9 cellular contexts compared by ENCODE assay signal in the genomic region with DNA sequence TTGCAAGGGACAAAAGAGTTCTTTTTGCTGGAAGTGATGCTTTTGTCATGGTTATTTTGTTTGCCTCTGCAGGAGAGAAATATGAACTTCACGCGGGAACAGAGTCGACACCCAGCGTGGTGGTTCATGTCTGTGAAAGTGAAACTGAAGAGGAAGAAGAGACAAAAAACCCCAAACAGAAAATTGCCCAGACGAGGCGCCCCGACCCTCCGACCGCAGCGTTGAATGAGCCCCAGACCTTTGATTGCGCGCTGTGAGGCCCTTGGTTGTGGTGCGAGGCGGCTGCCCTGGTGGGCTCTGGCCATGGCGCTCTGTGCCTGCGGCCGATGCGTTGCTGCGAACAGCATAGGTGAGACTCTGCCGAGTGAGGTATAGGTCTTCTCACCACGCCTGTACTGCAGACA. TPM values are rescaled to one million over a fixed set of nuclear protein-coding genes. Genes with fewer than 3 reads are reported as not detected.
DNase-seq lines count a peak whose midpoint lies in the region; ATAC-seq and TF ChIP-seq lines count a peak whose summit lies in the region.
"Had no signal": no experiment of that assay in that cellular context is flagged by ENCODE, and none has a peak within 500 bp of the region (broad histone marks: within the 10 kb centered on the region; RNA-seq: fewer than 3 reads in every experiment).

No MANE protein-coding gene starts in this region.

- peaks cover 39% of the 10 kb centered on the region for H3K4me1 ChIP-seq in KMS-11 (ENCODE audit: low read depth, poor library complexity, severe bottlenecking)
- peaks cover 0 to 14% (median 2%) of the 10 kb centered on the region in 4 donors for H3K4me1 ChIP-seq in right lobe of liver
- H3K4me1 ChIP-seq in suprapubic skin, result no peaks in the 10 kb centered on the region

- no peak for TF ChIP-seq POLR2A in right lobe of liver (IDR thresholded peaks at IDR 0.05)
- TF ChIP-seq POLR2A in suprapubic skin (IDR thresholded peaks at IDR 0.05), result no peak

- 55% methylated on average over 12 of the region's 21 CpGs for WGBS in right lobe of liver (ENCODE audit: insufficient coverage, low coverage, low lambda C conversion rate, missing lambda C conversion rate)
- 76% methylated on average over 21 of the region's 21 CpGs for WGBS in suprapubic skin

- H3K9me3 ChIP-seq in right lobe of liver (no peaks in the 10 kb centered on the region), suprapubic skin (no peaks in the 10 kb centered on the region)

- no peaks in the 10 kb centered on the region for H3K36me3 ChIP-seq in KMS-11 (ENCODE audit: insufficient read depth)
- no peaks in the 10 kb centered on the region for H3K36me3 ChIP-seq in right lobe of liver
- H3K36me3 ChIP-seq in suprapubic skin, result peaks cover 47% of the 10 kb centered on the region

- DNase-seq in activated CD8-positive, alpha-beta memory T cell treated with anti-CD3 and anti-CD28 coated beads for 24 hours, result peak; percentile 89
- DNase-seq in right lobe of liver (peak in 1 of 3 donors; percentile 29), suprapubic skin (ENCODE audit: low spot score in 2 of 2) (no peak), GF-D8 (lab: John Stamatoyannopoulos, UW) (no peak), DMS53 (lab: John Stamatoyannopoulos, UW) (no peak)

- H3K79me2 ChIP-seq in KMS-11 (ENCODE audit: insufficient read depth, low read depth), result no peaks in the 10 kb centered on the region

- H4K20me1 ChIP-seq in KMS-11 (ENCODE audit: insufficient read depth), result no peaks in the 10 kb centered on the region

- H3K4me3 ChIP-seq in KMS-11 (IDR thresholded peaks at IDR 0.05; ENCODE audit: insufficient read depth, low read depth, low read length) (peak overlapping the region; percentile 68), right lobe of liver (peak overlapping the region in 2 of 3 donors; percentile 24 to 26), suprapubic skin (peak overlapping the region; percentile 2)

- H3K9ac ChIP-seq in KMS-11, result peak overlapping the region; percentile 73

- no peak for TF ChIP-seq CTCF in KMS-11 (conservative IDR thresholded peaks at IDR 0.05; ENCODE audit: low read depth, low read length)
- TF ChIP-seq CTCF in right lobe of liver (IDR thresholded peaks at IDR 0.05), result no peak
- no peak for TF ChIP-seq CTCF in suprapubic skin (IDR thresholded peaks at IDR 0.05)

- intact Hi-C loops in right lobe of liver (cut with DNase I), result no loop called here

- peak; percentile 62 to 65 (median 64) for ATAC-seq in right lobe of liver
- no peak for ATAC-seq in HG03354 (IDR thresholded peaks at IDR 0.05; ENCODE audit: poor library complexity, severe bottlenecking, unreplicated experiment)
- no peak for ATAC-seq in GM18909 (IDR thresholded peaks at IDR 0.05; ENCODE audit: poor library complexity, unreplicated experiment)

- H3K27ac ChIP-seq in KMS-11 (peak overlapping the region; percentile 80), right lobe of liver (peak overlapping the region in 2 of 3 donors; percentile 14 to 52), suprapubic skin (no peak overlapping the region)

- H3K27me3 ChIP-seq in KMS-11 (ENCODE audit: insufficient read depth, low read depth), result no peaks in the 10 kb centered on the region
- H3K27me3 ChIP-seq in right lobe of liver, result no peaks in the 10 kb centered on the region
- no peaks in the 10 kb centered on the region for H3K27me3 ChIP-seq in suprapubic skin

- no peak for TF ChIP-seq EP300 in suprapubic skin (IDR thresholded peaks at IDR 0.05)

- H3K4me2 ChIP-seq in KMS-11, result peak overlapping the region; percentile 93

- peak overlapping the region; percentile 84 for H2AFZ ChIP-seq in KMS-11 (ENCODE audit: low read depth)

RNA-seq across cellular contexts. Expression of a gene that starts 20.9 kb away (rescaled TPM):
- 1 to 10 TPM in 3 of 6 experiments, under 1 TPM in 3; 0.81 to 2.6 (median 0.99) TPM for total RNA-seq in right lobe of liver
- total RNA-seq in suprapubic skin, result 1 to 10 TPM in 1 of 4 donors, under 1 TPM in 2, not detected in 1; 0.24 to 1.1 (median 0.34) TPM
- total RNA-seq: lung microvascular endothelial cell had no signal

RNA-seq across cellular contexts. Expression of a gene that starts 32.4 kb away (rescaled TPM):
- 1 to 10 TPM; 1.2 to 3.1 (median 2.1) TPM for total RNA-seq in right lobe of liver
- 10 to 100 TPM; 27.0 to 29.8 (median 27.5) TPM for total RNA-seq in suprapubic skin

Comparison
In these comparisons a context has a peak if more than half of its experiments do, and no peak if none do; other contexts are left out.
1. H3K4me3 ChIP-seq: peak in every context shown above with its lines; median percentile 68 in KMS-11; 25 in right lobe of liver; 2 in suprapubic skin.
2. ATAC-seq: peak in right lobe of liver (4 of 4); none in HG03354 (single experiment) and GM18909 (single experiment).
3. RNA of a gene that starts 32.4 kb away (total RNA-seq): 27.0 to 29.8 TPM in suprapubic skin; 1.2 to 3.1 TPM in right lobe of liver; every median in the first group is over 4 times any median in the second.